Comparison of ENCODE assay signal across 10 cellular contexts in genomic region chr7:108097703-108098102, GRCh38. TPM values are rescaled to one million over a fixed set of nuclear protein-coding genes. Genes with fewer than 3 reads are reported as not detected.
DNase-seq lines count a peak whose midpoint lies in the region; ATAC-seq and TF ChIP-seq lines count a peak whose summit lies in the region.
"Had no signal": no experiment of that assay in that cellular context is flagged by ENCODE, and none has a peak within 500 bp of the region (broad histone marks: within the 10 kb centered on the region; RNA-seq: fewer than 3 reads in every experiment).

No MANE protein-coding gene starts in this region.

- no peaks in the 10 kb centered on the region for H3K9me2 ChIP-seq in GM23248 (ENCODE audit: insufficient read depth)

- H3K36me3 ChIP-seq in GM23248 (ENCODE audit: low read depth), result no peaks in the 10 kb centered on the region

- in situ Hi-C loops in GM23248 (cut with MboI), result no loop called here

- peaks cover 41% of the 10 kb centered on the region for H3F3A ChIP-seq in GM23248 (ENCODE audit: insufficient read depth)

- ATAC-seq in HG03571 (IDR thresholded peaks at IDR 0.05; ENCODE audit: unreplicated experiment) (no peak), HG03108 (IDR thresholded peaks at IDR 0.05; ENCODE audit: unreplicated experiment) (no peak), HG03469 (IDR thresholded peaks at IDR 0.05; ENCODE audit: unreplicated experiment) (no peak)
- ATAC-seq: natural killer cell treated with Interleukin-12 subunit alpha and Interleukin-12 subunit beta and Interleukin-15 and Interleukin-18, amount 100 ng/mL, for 72 hours had no signal

- no peak overlapping the region for H3K4me3 ChIP-seq in GM23248

- DNase-seq in GM23248, result peak; percentile 31
- peak; percentile 9 for DNase-seq in SKM-1 (lab: John Stamatoyannopoulos, UW; ENCODE audit: unreplicated experiment)
- DNase-seq in iPS-NIHi11 (ENCODE audit: low spot score), result peak; percentile 25
- DNase-seq in HuH-7.5 (ENCODE audit: low spot score), result no peak
- DNase-seq: CD4-positive, alpha-beta memory T cell had no signal

- H3K4me2 ChIP-seq in GM23248 (ENCODE audit: unreplicated experiment), result no peak overlapping the region

- no peaks in the 10 kb centered on the region for H3K79me2 ChIP-seq in GM23248 (ENCODE audit: insufficient read depth)

- H2AFZ ChIP-seq in GM23248, result no peak overlapping the region

- TF ChIP-seq CTCF in 22Rv1 (IDR thresholded peaks at IDR 0.05), result peak; percentile 80

- H4K20me1 ChIP-seq in GM23248 (ENCODE audit: insufficient read depth), result no peaks in the 10 kb centered on the region

- no peak overlapping the region for H3K9ac ChIP-seq in GM23248

- WGBS in GM23248 (ENCODE audit: low coverage in 1 of 2, low lambda C conversion rate in 2 of 2, missing lambda C conversion rate in 2 of 2), 2 experiments, result 90 to 91% methylated on average over 7 of the region's 7 CpGs

- no peaks in the 10 kb centered on the region for H3K9me3 ChIP-seq in GM23248 (ENCODE audit: low read depth)

- H3K27me3 ChIP-seq in GM23248 (replicated peaks; ENCODE audit: insufficient read depth), result no peaks in the 10 kb centered on the region

- H3K4me1 ChIP-seq in GM23248 (ENCODE audit: insufficient read depth), result peaks cover 41% of the 10 kb centered on the region

- H3K27ac ChIP-seq in 22Rv1 (0 out of 2 replicates have a peak overlapping the region, but pooled peaks have one; percentile 91), GM23248 (no peak overlapping the region)

RNA-seq across cellular contexts. Expression of gene LAMB4, which starts 32.5 kb away (rescaled TPM):
- not detected in 2 replicates for total RNA-seq in GM23248 (2014; rRNA removed; shearing (Covaris generic))
- polyA plus RNA-seq in GM23248 (2016; fragmentation: Nextera tagmentation; extraction: Ambion mirVana), result 0.08 and 0.16 TPM in 2 replicates
- total RNA-seq: CD4-positive, alpha-beta memory T cell; natural killer cell treated with Interleukin-12 subunit alpha and Interleukin-12 subunit beta and Interleukin-15 and Interleukin-18, amount 100 ng/mL, for 72 hours had no signal
- polyA plus RNA-seq: CD4-positive, alpha-beta memory T cell had no signal
